25 cellular contexts compared by ENCODE assay signal in the genomic region with DNA sequence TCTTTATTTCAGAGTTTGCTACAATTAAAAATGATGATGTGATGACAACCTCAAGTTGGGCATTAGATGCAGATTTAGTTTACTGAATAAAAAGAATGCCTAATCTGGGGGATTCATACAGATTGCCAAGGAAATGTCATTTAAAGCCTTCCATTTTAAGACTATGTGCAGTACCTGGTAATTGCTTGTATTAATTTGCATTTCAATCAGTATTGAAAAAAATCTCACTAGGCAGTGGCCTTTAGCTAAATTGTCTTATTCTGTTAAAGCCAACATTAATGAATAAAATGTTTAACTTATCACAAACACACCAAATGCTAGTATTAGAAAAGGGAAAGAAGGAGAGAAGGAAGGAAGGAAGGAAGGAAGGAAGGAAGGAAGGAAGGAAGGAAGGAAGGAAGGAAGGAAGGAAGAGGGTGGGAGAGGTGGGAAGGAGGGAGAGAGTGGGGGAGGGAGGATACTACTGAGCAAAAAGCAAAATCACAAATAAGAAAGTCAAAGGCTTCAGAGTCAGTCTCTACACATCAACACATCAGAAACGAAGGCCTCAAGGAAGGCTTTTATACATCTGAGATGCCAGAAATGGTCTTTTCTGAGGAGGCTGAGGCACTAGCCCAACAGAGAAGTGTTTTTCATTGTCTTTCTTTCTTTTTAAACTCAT.
A peak's percentile ranks its signal among the peaks of the same experiment; 100 is the strongest.
DNase-seq lines count a peak whose midpoint lies in the region; ATAC-seq, FAIRE-seq and TF ChIP-seq lines count a peak whose summit lies in the region.
"Had no signal": no experiment of that assay in that cellular context is flagged by ENCODE, and none has a peak within 500 bp of the region (broad histone marks: within the 10 kb centered on the region; RNA-seq: fewer than 3 reads in every experiment).

No MANE protein-coding gene starts in this region.

- no peak overlapping the region for H3K27ac ChIP-seq in HepG2 (ENCODE audit: extremely low read length, insufficient read depth, low read length)
- no peak overlapping the region for H3K27ac ChIP-seq in right lobe of liver
- no peak overlapping the region for H3K27ac ChIP-seq in mesendoderm (ENCODE audit: low read depth, low read length)
- H3K27ac ChIP-seq in smooth muscle cell (ENCODE audit: low read depth) = no peak overlapping the region
- H3K27ac ChIP-seq: 22Rv1; BLaER1 treated with 17β-estradiol and CSF1 and Interleukin-3, amounts not matched to agents 10 nM and 100 nM had no signal

- no peaks in the 10 kb centered on the region for H3K4me1 ChIP-seq in HepG2 (ENCODE audit: insufficient read depth, low read length)
- H3K4me1 ChIP-seq in right lobe of liver = peaks cover 0 to 13% (median 5%) of the 10 kb centered on the region in 4 donors
- peaks cover 7% of the 10 kb centered on the region for H3K4me1 ChIP-seq in mesendoderm (ENCODE audit: control insufficient read depth, low read depth, low read length)
- no peaks in the 10 kb centered on the region for H3K4me1 ChIP-seq in smooth muscle cell (ENCODE audit: low read depth)
- H3K4me1 ChIP-seq: BE2C, HAP-1 had no signal

- peak overlapping the region; percentile 9 for H2BK5ac ChIP-seq in mesendoderm (ENCODE audit: low read length)

- no peak overlapping the region for H4K8ac ChIP-seq in mesendoderm (ENCODE audit: low read depth, low read length)

- H3K36me3 ChIP-seq in HepG2 (replicated peaks in 1 of 2; ENCODE audit: control insufficient read depth in 1 of 2, insufficient read depth in 2 of 2, low read length in 2 of 2) (no peaks in the 10 kb centered on the region), right lobe of liver (no peaks in the 10 kb centered on the region), mesendoderm (ENCODE audit: control insufficient read depth, insufficient read depth, low read length) (no peaks in the 10 kb centered on the region), smooth muscle cell (ENCODE audit: low read depth) (no peaks in the 10 kb centered on the region)
- H3K36me3 ChIP-seq: BE2C; BLaER1 treated with 17β-estradiol and CSF1 and Interleukin-3, amounts not matched to agents 10 nM and 100 nM; HAP-1 had no signal

- 0% methylated on average over 1 of the region's 1 CpG for WGBS in HepG2 (ENCODE audit: low lambda C conversion rate)
- 69% methylated on average over 1 of the region's 1 CpG for WGBS in right lobe of liver (ENCODE audit: insufficient coverage, low coverage, low lambda C conversion rate, missing lambda C conversion rate)
- WGBS in mesendoderm (ENCODE audit: extremely low coverage, insufficient coverage, low lambda C conversion rate) = no CpG with 5 or more reads among the region's 1 CpG
- WGBS in smooth muscle cell (ENCODE audit: low lambda C conversion rate) = 88% methylated on average over 1 of the region's 1 CpG

- H3K4me2 ChIP-seq in HepG2 (ENCODE audit: low read depth, low read length) = no peak overlapping the region
- no peak overlapping the region for H3K4me2 ChIP-seq in mesendoderm (ENCODE audit: low read length)
- H3K4me2 ChIP-seq in smooth muscle cell = no peak overlapping the region
- H3K4me2 ChIP-seq: BLaER1 treated with 17β-estradiol and CSF1 and Interleukin-3, amounts not matched to agents 10 nM and 100 nM had no signal

- no peak overlapping the region for H2BK120ac ChIP-seq in mesendoderm (ENCODE audit: low read depth, low read length)

- no peak for FAIRE-seq in HepG2 (lab: Jason Lieb, UNC)
- FAIRE-seq: A204.1, D721Med, GM12891, GM18507, H54 had no signal

- no peak overlapping the region for H3K23ac ChIP-seq in mesendoderm (ENCODE audit: low read length)

- H4K20me1 ChIP-seq in HepG2 (ENCODE audit: insufficient read depth, low read length) = no peaks in the 10 kb centered on the region
- H4K20me1 ChIP-seq in smooth muscle cell (ENCODE audit: low read depth) = no peaks in the 10 kb centered on the region
- H4K20me1 ChIP-seq: BLaER1 treated with 17β-estradiol and CSF1 and Interleukin-3, amounts not matched to agents 10 nM and 100 nM had no signal

- H3K79me2 ChIP-seq in HepG2 (ENCODE audit: insufficient read depth, low read length) (no peaks in the 10 kb centered on the region), mesendoderm (ENCODE audit: control insufficient read depth, insufficient read depth, low read length) (no peaks in the 10 kb centered on the region), smooth muscle cell (ENCODE audit: low read depth) (no peaks in the 10 kb centered on the region)

- POLR2A ChIA-PET in HepG2 (lab: Yijun Ruan, JAX) = no interaction called here

- DNase-seq in HepG2 (ENCODE audit: low spot score) (no peak), right lobe of liver (no peak), mesendoderm (no peak), smooth muscle cell (lab: John Stamatoyannopoulos, UW; ENCODE audit: unreplicated experiment) (no peak), SK-N-DZ (ENCODE audit: low spot score) (no peak)
- DNase-seq: ACHN; AML-193; BE2C; CD4-positive, alpha-beta T cell; CD8-positive, alpha-beta memory T cell; DMS 273 treated with DMSO at 0.1 percent for 48 hours; DMS53; DMS79 treated with DMSO at 0.1 percent for 48 hours; GF-D8; GOT3; HFFc6 had no signal

- no peak for TF ChIP-seq POLR2A in HepG2 (IDR thresholded peaks at IDR 0.05; ENCODE audit: insufficient read depth in 1 of 2, low read depth in 2 of 2, low read length in 2 of 2)
- no peak for TF ChIP-seq POLR2A in right lobe of liver (IDR thresholded peaks at IDR 0.05)

- H3K9me3 ChIP-seq in HepG2 (ENCODE audit: low read length) (peaks cover 5% of the 10 kb centered on the region; the same call in 1 of the 2 replicates), right lobe of liver (no peaks in the 10 kb centered on the region), smooth muscle cell (replicated peaks; ENCODE audit: low read depth) (no peaks in the 10 kb centered on the region)
- H3K9me3 ChIP-seq: BE2C, HAP-1 had no signal

- intact Hi-C loops in HepG2 (cut with micrococcal nuclease; ENCODE audit: unreplicated experiment) (loop anchor here (1.0 kb wide), 1 partner anchor 267 kb away; no protein-coding TSS in a partner anchor), right lobe of liver (cut with DNase I) (no loop called here)

- no peak for TF ChIP-seq CTCF in HepG2 (CRISPR knock-in tag; IDR thresholded peaks at IDR 0.05)
- no peak for TF ChIP-seq CTCF in right lobe of liver (IDR thresholded peaks at IDR 0.05)
- TF ChIP-seq CTCF in smooth muscle cell (IDR thresholded peaks at IDR 0.05; ENCODE audit: borderline replicate concordance, insufficient read depth, poor library complexity, severe bottlenecking) = no peak

- H4K5ac ChIP-seq in mesendoderm (ENCODE audit: low read length) = no peak overlapping the region

- H2BK15ac ChIP-seq in mesendoderm (replicated peaks; ENCODE audit: low read depth) = peak overlapping the region; percentile 99

- BruUV-seq in HepG2 (replicated peaks; lab: Mats Ljungman, UMichigan) = no TSS peak

- H3F3A ChIP-seq in smooth muscle cell (ENCODE audit: low read depth) = no peaks in the 10 kb centered on the region

- no peak overlapping the region for H3K56ac ChIP-seq in mesendoderm (ENCODE audit: low read length)

- peak overlapping the region; percentile 80 for H3K18ac ChIP-seq in mesendoderm (ENCODE audit: low read length)

- H3K27me3 ChIP-seq in HepG2 (ENCODE audit: control insufficient read depth in 1 of 2, insufficient read depth in 2 of 2, low read length in 2 of 2) = no peaks in the 10 kb centered on the region
- H3K27me3 ChIP-seq in right lobe of liver = no peaks in the 10 kb centered on the region
- no peaks in the 10 kb centered on the region for H3K27me3 ChIP-seq in mesendoderm (ENCODE audit: insufficient read depth, low read length, poor library complexity)
- no peaks in the 10 kb centered on the region for H3K27me3 ChIP-seq in smooth muscle cell (ENCODE audit: low read depth)
- H3K27me3 ChIP-seq: BE2C; BLaER1 treated with 17β-estradiol and CSF1 and Interleukin-3, amounts not matched to agents 10 nM and 100 nM had no signal

- H3K4me3 ChIP-seq in HepG2 (replicated peaks in 1 of 3; ENCODE audit: insufficient read depth in 1 of 3, low read depth in 2 of 3, low read length in 3 of 3) = no peak overlapping the region
- H3K4me3 ChIP-seq in right lobe of liver = no peak overlapping the region
- no peak overlapping the region for H3K4me3 ChIP-seq in mesendoderm (ENCODE audit: low read length)
- H3K4me3 ChIP-seq in smooth muscle cell = no peak overlapping the region
- H3K4me3 ChIP-seq: BLaER1 treated with 17β-estradiol and CSF1 and Interleukin-3, amounts not matched to agents 10 nM and 100 nM; HAP-1 had no signal

- CTCF ChIA-PET in HepG2 (lab: Yijun Ruan, JAX; ENCODE audit: low intra/inter-chr PET ratio, low total read pairs) = no interaction called here

- H3K79me1 ChIP-seq in mesendoderm (ENCODE audit: low read length) = no peaks in the 10 kb centered on the region

- no peak overlapping the region for H2AK5ac ChIP-seq in mesendoderm (ENCODE audit: low read length)

- no peak for TF ChIP-seq RAD21 in HepG2 (CRISPR knock-in tag; IDR thresholded peaks at IDR 0.05)

- no peak overlapping the region for H3K4ac ChIP-seq in mesendoderm (ENCODE audit: low read depth, low read length)

- no peak overlapping the region for H3K9ac ChIP-seq in HepG2 (ENCODE audit: insufficient read depth, low read depth, low read length)
- H3K9ac ChIP-seq in mesendoderm (ENCODE audit: low read length) = no peak overlapping the region
- H3K9ac ChIP-seq in smooth muscle cell (ENCODE audit: low read depth) = no peak overlapping the region
- H3K9ac ChIP-seq: BLaER1 treated with 17β-estradiol and CSF1 and Interleukin-3, amounts not matched to agents 10 nM and 100 nM had no signal

- H2AFZ ChIP-seq in HepG2 (ENCODE audit: low read length) = no peak overlapping the region
- H2AFZ ChIP-seq in smooth muscle cell (ENCODE audit: low read depth) = peak overlapping the region; percentile 33

- TF ChIP-seq EP300 in HepG2 (IDR thresholded peaks at IDR 0.05; ENCODE audit: low read depth in 2 of 2, low read length in 2 of 2) (no peak), HepG2 (CRISPR knock-in tag; IDR thresholded peaks at IDR 0.05; ENCODE audit: borderline replicate concordance) (no peak)

- ATAC-seq in HepG2 (no peak), right lobe of liver (no peak), HG02763 (IDR thresholded peaks at IDR 0.05; ENCODE audit: unreplicated experiment) (no peak)

- in situ Hi-C loops in HepG2 (cut with HindIII; ENCODE audit: extremely low pct_ligation_motif_present, low pct_unique_long_range_greater_than_20kb) = no loop called here

TF ChIP-seq in HepG2, 621 proteins besides CTCF, POLR2A, EP300 and RAD21:
- TF ChIP-seq U2AF2 (IDR thresholded peaks at IDR 0.05; ENCODE audit: low read depth, low read length) (0 out of 2 replicates have a peak, but pooled peaks have one; percentile 83), GTF3A (CRISPR knock-in tag; conservative IDR thresholded peaks at IDR 0.05) (no peak), FOXA1 (IDR thresholded peaks at IDR 0.05) (peak; percentile 23; the same call in 1 of the 2 replicates), FOXA1 (CRISPR knock-in tag; IDR thresholded peaks at IDR 0.05) (no peak), HNRNPK (IDR thresholded peaks at IDR 0.05; ENCODE audit: low read depth, low read length, poor library complexity, severe bottlenecking) (peak; percentile 94)
